10 cellular contexts compared by ENCODE assay signal in the genomic region with DNA sequence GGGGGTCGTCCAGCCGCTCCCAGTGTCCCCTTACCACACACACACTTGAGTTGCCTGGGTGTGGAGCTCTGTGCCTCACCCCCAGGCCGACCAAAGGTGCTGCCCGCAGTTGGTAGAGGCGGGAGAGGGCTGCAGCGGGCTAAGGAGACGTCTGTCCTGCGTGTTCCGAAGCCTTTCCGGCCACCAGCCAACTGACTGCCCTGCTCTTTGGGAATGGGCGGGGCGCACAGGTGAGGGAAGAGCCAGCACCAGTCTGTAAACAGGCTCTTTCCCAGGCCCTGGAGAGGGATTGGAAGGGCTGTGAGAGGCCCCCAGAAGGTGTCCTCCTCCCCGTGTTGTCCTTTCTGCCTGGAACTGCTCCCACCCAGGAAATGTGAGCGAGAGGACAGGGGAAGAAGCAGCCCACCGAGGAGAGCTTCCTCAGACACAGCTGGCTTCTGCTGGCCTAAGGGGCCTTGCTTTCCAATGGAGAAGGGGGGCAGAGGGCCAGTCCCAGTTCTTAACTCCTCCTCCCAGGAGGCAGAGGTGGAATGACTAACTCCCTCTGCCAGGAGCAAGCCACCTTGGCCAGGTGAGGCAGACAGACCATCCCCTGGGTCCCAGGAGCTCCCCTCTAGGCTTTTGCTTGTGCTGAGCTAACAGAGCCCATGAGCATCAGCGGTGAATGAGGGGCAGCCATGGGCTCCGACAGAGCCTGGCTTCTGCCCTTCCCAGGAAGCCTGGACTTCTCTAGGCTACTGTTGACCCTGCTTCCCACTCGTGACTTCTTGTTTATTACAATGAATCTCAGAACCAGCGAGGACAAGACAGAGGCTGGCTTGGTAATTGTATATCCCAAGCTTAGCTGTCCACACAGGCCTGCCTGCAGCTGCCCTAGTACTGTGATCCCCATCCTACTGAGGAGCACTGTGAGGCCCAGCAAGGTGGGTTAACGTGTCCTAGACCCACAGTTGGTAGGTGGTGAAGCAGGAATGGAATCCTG.
DNase-seq lines count a peak whose midpoint lies in the region; ATAC-seq, FAIRE-seq and TF ChIP-seq lines count a peak whose summit lies in the region.
"Had no signal": no experiment of that assay in that cellular context is flagged by ENCODE, and none has a peak within 500 bp of the region (broad histone marks: within the 10 kb centered on the region; RNA-seq: fewer than 3 reads in every experiment).

No MANE protein-coding gene starts in this region.

- H3K36me3 ChIP-seq in ES-I3 (ENCODE audit: insufficient read depth, low read length) (no peaks in the 10 kb centered on the region), neural progenitor cell (no peaks in the 10 kb centered on the region)
- H3K36me3 ChIP-seq in effector memory CD4-positive, alpha-beta T cell (ENCODE audit: control insufficient read depth, insufficient read depth, low read length): no peaks in the 10 kb centered on the region

- no peaks in the 10 kb centered on the region for H3K9me3 Mint-ChIP-seq in neural progenitor cell

- ATAC-seq in HG03095 (IDR thresholded peaks at IDR 0.05; ENCODE audit: unreplicated experiment) (no peak), GM18870 (IDR thresholded peaks at IDR 0.05; ENCODE audit: unreplicated experiment) (no peak)

- H3K4me3 ChIP-seq in effector memory CD4-positive, alpha-beta T cell (ENCODE audit: insufficient read depth, low read depth, low read length, poor library complexity, severe bottlenecking): peak overlapping the region; percentile 50
- peak overlapping the region; percentile 79 for H3K4me3 ChIP-seq in neural progenitor cell

- H3K4me3 Mint-ChIP-seq in neural progenitor cell: peak overlapping the region; percentile 77

- H3K9me3 ChIP-seq in ES-I3 (ENCODE audit: control insufficient read depth, insufficient read depth, low read length) (no peaks in the 10 kb centered on the region), neural progenitor cell (ENCODE audit: low read depth) (no peaks in the 10 kb centered on the region)
- no peaks in the 10 kb centered on the region for H3K9me3 ChIP-seq in effector memory CD4-positive, alpha-beta T cell (ENCODE audit: control insufficient read depth, low read length)

- DNase-seq in NCI-H69 (lab: John Stamatoyannopoulos, UW) (peak; percentile 79), neural progenitor cell (ENCODE audit: low spot score) (peak; percentile 36), NCI-H2196 treated with DMSO at 0.1 percent for 48 hours (lab: John Stamatoyannopoulos, UW; ENCODE audit: unreplicated experiment) (no peak), HTR-8/SVneo (ENCODE audit: insufficient read length, low spot score) (no peak)
- no peak for DNase-seq in effector memory CD4-positive, alpha-beta T cell
- DNase-seq: left cardiac atrium had no signal

- H3F3A ChIP-seq in neural progenitor cell (ENCODE audit: low read depth): no peaks in the 10 kb centered on the region

- peak overlapping the region; percentile 99 for H3K4me2 ChIP-seq in neural progenitor cell

- H3K9ac ChIP-seq in ES-I3 (ENCODE audit: low read depth, low read length) (peak overlapping the region; percentile 79; the same call in 1 of the 2 replicates), neural progenitor cell (no peak overlapping the region)

- peaks cover 6% of the 10 kb centered on the region for H4K20me1 ChIP-seq in neural progenitor cell (ENCODE audit: low read depth)

- H2AFZ ChIP-seq in neural progenitor cell (replicated peaks): peak overlapping the region; percentile 91

- H3K79me2 ChIP-seq in neural progenitor cell (ENCODE audit: low read depth): no peaks in the 10 kb centered on the region

- H3K27me3 Mint-ChIP-seq in neural progenitor cell (ENCODE audit: insufficient read depth, low read depth): peaks cover 27% of the 10 kb centered on the region

- H3K36me3 Mint-ChIP-seq in neural progenitor cell: no peaks in the 10 kb centered on the region

- FAIRE-seq in HTR-8/SVneo (lab: Jason Lieb, UNC): no peak
- FAIRE-seq: RCC 7860 had no signal

- H3K27ac ChIP-seq in effector memory CD4-positive, alpha-beta T cell (ENCODE audit: insufficient read depth, low read length, poor library complexity, severe bottlenecking): no peak overlapping the region
- no peak overlapping the region for H3K27ac ChIP-seq in neural progenitor cell

- no peak for TF ChIP-seq CTCF in neural progenitor cell (IDR thresholded peaks at IDR 0.05)

- no peak overlapping the region for H3K27ac Mint-ChIP-seq in neural progenitor cell

- peaks cover 16% of the 10 kb centered on the region for H3K27me3 ChIP-seq in effector memory CD4-positive, alpha-beta T cell (replicated peaks; ENCODE audit: control insufficient read depth, insufficient read depth, low read length, poor library complexity, severe bottlenecking)
- peaks cover 41% of the 10 kb centered on the region for H3K27me3 ChIP-seq in neural progenitor cell

- H3K4me1 Mint-ChIP-seq in neural progenitor cell: peaks cover 25% of the 10 kb centered on the region

- peaks cover 12% of the 10 kb centered on the region; the same call in 1 of the 2 replicates for H3K4me1 ChIP-seq in ES-I3 (ENCODE audit: insufficient read depth, low read length)
- peaks cover 7% of the 10 kb centered on the region for H3K4me1 ChIP-seq in effector memory CD4-positive, alpha-beta T cell (ENCODE audit: control insufficient read depth, insufficient read depth, low read length, poor library complexity, severe bottlenecking)
- peaks cover 13% of the 10 kb centered on the region for H3K4me1 ChIP-seq in neural progenitor cell

Comparison
In these comparisons a context has a peak if more than half of its experiments do, and no peak if none do; other contexts are left out.
1. DNase-seq: peak in NCI-H69 (single experiment) and neural progenitor cell (single experiment); none in effector memory CD4-positive, alpha-beta T cell (0 of 3), NCI-H2196 treated with DMSO at 0.1 percent for 48 hours (single experiment) and HTR-8/SVneo (single experiment).